12 cellular contexts compared by ENCODE assay signal in the genomic region with DNA sequence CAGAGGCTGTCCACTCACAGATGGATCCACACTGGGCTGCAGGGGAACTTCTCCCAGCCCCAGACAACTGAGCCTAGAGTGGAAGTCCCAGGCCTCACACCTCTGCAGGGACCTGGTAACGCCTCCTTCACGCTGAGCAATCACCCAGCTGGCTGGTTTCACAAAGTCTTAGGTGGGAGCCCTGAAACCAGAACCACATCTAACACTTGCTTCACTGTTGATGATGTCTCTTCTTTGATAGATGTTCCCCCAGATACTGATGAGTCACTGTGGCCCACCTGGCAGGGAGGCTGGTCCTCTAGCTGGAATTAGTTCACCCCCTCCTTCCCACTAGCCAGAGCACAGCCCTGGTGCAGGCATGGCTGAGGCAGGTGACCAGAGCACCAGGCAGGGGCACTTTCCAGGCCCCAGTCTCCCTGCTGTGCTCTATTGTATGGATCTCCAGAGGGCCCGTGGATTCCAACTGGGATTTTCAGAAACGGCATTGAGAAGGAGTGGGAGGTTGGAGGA. TPM values are rescaled to one million over a fixed set of nuclear protein-coding genes. Genes with fewer than 3 reads are reported as not detected.
DNase-seq lines count a peak whose midpoint lies in the region; ATAC-seq, FAIRE-seq and TF ChIP-seq lines count a peak whose summit lies in the region.
"Had no signal": no experiment of that assay in that cellular context is flagged by ENCODE, and none has a peak within 500 bp of the region (broad histone marks: within the 10 kb centered on the region; RNA-seq: fewer than 3 reads in every experiment).

No MANE protein-coding gene starts in this region.

- H3K4me3 ChIP-seq in HepG2 (replicated peaks in 1 of 3; ENCODE audit: insufficient read depth in 1 of 3, low read depth in 2 of 3, low read length in 3 of 3), result no peak overlapping the region
- H3K4me3 ChIP-seq in mucosa of descending colon, result no peak overlapping the region
- H3K4me3 ChIP-seq: GM23248, thyroid gland had no signal

- CTCF ChIA-PET in HepG2 (lab: Yijun Ruan, JAX; ENCODE audit: low intra/inter-chr PET ratio, low total read pairs), result no interaction called here

- H3K9me3 ChIP-seq in HepG2 (ENCODE audit: low read length) (no peaks in the 10 kb centered on the region), mucosa of descending colon (no peaks in the 10 kb centered on the region)
- H3K9me3 ChIP-seq: thyroid gland had no signal

- no peak for TF ChIP-seq EP300 in HepG2 (IDR thresholded peaks at IDR 0.05; ENCODE audit: low read depth in 2 of 2, low read length in 2 of 2)
- TF ChIP-seq EP300 in HepG2 (CRISPR knock-in tag; IDR thresholded peaks at IDR 0.05; ENCODE audit: borderline replicate concordance), result no peak

- FAIRE-seq in HepG2 (lab: Jason Lieb, UNC) (no peak), D721Med (lab: Jason Lieb, UNC) (no peak)

- intact Hi-C loops in HepG2 (cut with micrococcal nuclease; ENCODE audit: unreplicated experiment), result no loop called here
- intact Hi-C loops in mucosa of descending colon (cut with DNase I, micrococcal nuclease), result no loop called here

- BruUV-seq in HepG2 (replicated peaks; lab: Mats Ljungman, UMichigan), result no TSS peak

- 0 out of 5 replicates have a peak, but pooled peaks cover 0 to 6% of the 10 kb centered on the region in 2 experiments for H3K27me3 ChIP-seq in HepG2 (ENCODE audit: control insufficient read depth in 1 of 2, insufficient read depth in 2 of 2, low read length in 2 of 2)
- H3K27me3 ChIP-seq: thyroid gland had no signal

- ATAC-seq in GM18498 (IDR thresholded peaks at IDR 0.05; ENCODE audit: unreplicated experiment) (peak; percentile 92), GM21381 (IDR thresholded peaks at IDR 0.05; ENCODE audit: unreplicated experiment) (peak; percentile 89), HG03442 (IDR thresholded peaks at IDR 0.05; ENCODE audit: unreplicated experiment) (peak; percentile 89), HepG2 (no peak), HG02763 (IDR thresholded peaks at IDR 0.05; ENCODE audit: unreplicated experiment) (no peak), mucosa of descending colon (no peak)

- 0% methylated on average over 4 of the region's 4 CpGs for WGBS in HepG2 (ENCODE audit: low lambda C conversion rate)

- no peak for TF ChIP-seq CTCF in HepG2 (CRISPR knock-in tag; IDR thresholded peaks at IDR 0.05)
- TF ChIP-seq CTCF in mucosa of descending colon (IDR thresholded peaks at IDR 0.05), result no peak
- no peak for TF ChIP-seq CTCF in D721Med (IDR thresholded peaks at IDR 0.05; ENCODE audit: insufficient read depth, missing control alignments)

- H3K27ac ChIP-seq in HepG2 (ENCODE audit: extremely low read length, insufficient read depth, low read length), result no peak overlapping the region
- H3K27ac ChIP-seq: GM23248, RWPE1, thyroid gland had no signal

- no peak overlapping the region for H3K9ac ChIP-seq in HepG2 (ENCODE audit: insufficient read depth, low read depth, low read length)
- H3K9ac ChIP-seq: GM23248 had no signal

- H2AFZ ChIP-seq in HepG2 (ENCODE audit: low read length), result no peak overlapping the region
- H2AFZ ChIP-seq: GM23248 had no signal

- in situ Hi-C loops in HepG2 (cut with HindIII; ENCODE audit: extremely low pct_ligation_motif_present, low pct_unique_long_range_greater_than_20kb), result no loop called here

- DNase-seq in HepG2 (ENCODE audit: low spot score) (no peak), NCI-H510A (lab: John Stamatoyannopoulos, UW) (no peak), mucosa of descending colon (no peak), D721Med (ENCODE audit: insufficient read length, low spot score) (no peak)
- DNase-seq: GM23248, thyroid gland had no signal

- H3K4me1 ChIP-seq in HepG2 (ENCODE audit: insufficient read depth, low read length), result no peaks in the 10 kb centered on the region
- no peaks in the 10 kb centered on the region for H3K4me1 ChIP-seq in mucosa of descending colon (ENCODE audit: low read depth)
- H3K4me1 ChIP-seq: thyroid gland had no signal

- H3K4me2 ChIP-seq in HepG2 (ENCODE audit: low read depth, low read length), result no peak overlapping the region

- TF ChIP-seq POLR2A in HepG2 (IDR thresholded peaks at IDR 0.05; ENCODE audit: insufficient read depth in 1 of 2, low read depth in 2 of 2, low read length in 2 of 2), result no peak

- no peaks in the 10 kb centered on the region for H3K79me2 ChIP-seq in HepG2 (ENCODE audit: insufficient read depth, low read length)

- H4K20me1 ChIP-seq in HepG2 (ENCODE audit: insufficient read depth, low read length), result no peaks in the 10 kb centered on the region

- POLR2A ChIA-PET in HepG2 (lab: Yijun Ruan, JAX), result no interaction called here

- no peaks in the 10 kb centered on the region for H3K36me3 ChIP-seq in HepG2 (replicated peaks in 1 of 2; ENCODE audit: control insufficient read depth in 1 of 2, insufficient read depth in 2 of 2, low read length in 2 of 2)
- no peaks in the 10 kb centered on the region for H3K36me3 ChIP-seq in mucosa of descending colon (ENCODE audit: low read depth)
- H3K36me3 ChIP-seq: thyroid gland had no signal

- no peak for TF ChIP-seq RAD21 in HepG2 (CRISPR knock-in tag; IDR thresholded peaks at IDR 0.05)

TF ChIP-seq in HepG2, 621 proteins besides CTCF, POLR2A, EP300 and RAD21 (continues in another document):
- TF ChIP-seq RFX5 (IDR thresholded peaks at IDR 0.05; ENCODE audit: low read depth, low read length) (peak; percentile 57; the same call in 1 of the 2 replicates), NFE2L1 (CRISPR knock-in tag; IDR thresholded peaks at IDR 0.05; ENCODE audit: borderline replicate concordance) (no peak), NFE2L2 (IDR thresholded peaks at IDR 0.05; ENCODE audit: low read length) (peak; percentile 8; the same call in 1 of the 2 replicates), ARNT2 (CRISPR knock-in tag; IDR thresholded peaks at IDR 0.05; ENCODE audit: low read depth) (no peak), ZNF674 (CRISPR knock-in tag; IDR thresholded peaks at IDR 0.05; ENCODE audit: low read depth) (no peak), ATF7 (IDR thresholded peaks at IDR 0.05) (no peak), ATF7 (CRISPR knock-in tag; IDR thresholded peaks at IDR 0.05) (no peak)

RNA-seq across cellular contexts. Expression of gene MYL3, which starts 33.5 kb away (rescaled TPM):
- total RNA-seq in HepG2 (2016; rRNA removed; fragmentation: Illumina TruSeq; extraction: Trizol) (not detected in 2 replicates), mucosa of descending colon (1 to 10 TPM in 2 of 3 donors, under 1 TPM in 1; 0.32 to 3.1 (median 1.2) TPM)
- not detected in 2 replicates for total RNA-seq in HepG2 (2016; cell fraction: cytosol; rRNA removed; fragmentation: Illumina TruSeq; extraction: Trizol; ENCODE audit: low read depth)
- total RNA-seq in HepG2 (2016; cell fraction: insoluble cytoplasmic fraction; rRNA removed; fragmentation: Illumina TruSeq; extraction: Trizol), result not detected in 2 replicates
- not detected in 2 replicates for total RNA-seq in HepG2 (2016; cell fraction: membrane; rRNA removed; fragmentation: Illumina TruSeq; extraction: Trizol)
- not detected in 2 replicates for total RNA-seq in HepG2 (2016; cell fraction: nucleus; rRNA removed; fragmentation: Illumina TruSeq; extraction: Trizol)
- polyA plus RNA-seq in HepG2 (2011; rRNA removed), result 0.13 TPM in 1 of 2 replicates, not detected in the other
- polyA plus RNA-seq in HepG2 (2011; cell fraction: cytosol; rRNA removed), result 0.06 TPM in 1 of 2 replicates, not detected in the other
- polyA plus RNA-seq in HepG2 (2011; cell fraction: nucleus; rRNA removed), result not detected in 2 replicates
- not detected in 2 replicates for polyA plus RNA-seq in HepG2 (2012)
- not detected in 2 replicates for polyA plus RNA-seq in HepG2 (2016; cell fraction: cytosol; fragmentation: Illumina TruSeq; extraction: Trizol; ENCODE audit: low read depth)
- not detected in 2 replicates for polyA plus RNA-seq in HepG2 (2016; cell fraction: insoluble cytoplasmic fraction; fragmentation: Illumina TruSeq; extraction: Trizol; ENCODE audit: low read depth)
- polyA plus RNA-seq in HepG2 (2016; cell fraction: membrane; fragmentation: Illumina TruSeq; extraction: Trizol; ENCODE audit: low read depth), result not detected in 2 replicates
- polyA plus RNA-seq in HepG2 (2016; cell fraction: nucleus; fragmentation: Illumina TruSeq; extraction: Trizol; ENCODE audit: insufficient read depth, low read depth), result not detected in 2 replicates
- polyA minus RNA-seq in HepG2 (2011; rRNA and poly(A)+ RNA removed; ENCODE audit: low replicate concordance), result 0.16 TPM in 1 of 2 replicates, not detected in the other
- polyA minus RNA-seq in HepG2 (2011; cell fraction: cytosol; rRNA and poly(A)+ RNA removed), result not detected in 2 replicates
- polyA minus RNA-seq in HepG2 (2011; cell fraction: nucleus; rRNA and poly(A)+ RNA removed), result not detected in 2 replicates
- total RNA-seq: activated T-helper 1 cell treated with anti-CD3 and anti-CD28 coated beads, Interleukin-12 subunit alpha, Interleukin-12 subunit beta, Interleukin-2, Interleukin-4 antibody, amounts not matched to agents 30 ng/mL and 10 ng/mL and 1 ng/mL, durations not matched to agents 14 hours and 24 hours and 36 hours; GM23248 had no signal
- polyA plus RNA-seq: GM23248 had no signal

RNA-seq across cellular contexts. Expression of gene PTH1R, which starts 47.8 kb away (rescaled TPM):
- total RNA-seq in HepG2 (2016; rRNA removed; fragmentation: Illumina TruSeq; extraction: Trizol), result not detected in 2 replicates
- not detected in 2 replicates for total RNA-seq in HepG2 (2016; cell fraction: cytosol; rRNA removed; fragmentation: Illumina TruSeq; extraction: Trizol; ENCODE audit: low read depth)
- not detected in 2 replicates for total RNA-seq in HepG2 (2016; cell fraction: insoluble cytoplasmic fraction; rRNA removed; fragmentation: Illumina TruSeq; extraction: Trizol)
- total RNA-seq in HepG2 (2016; cell fraction: membrane; rRNA removed; fragmentation: Illumina TruSeq; extraction: Trizol), result not detected in 2 replicates
- total RNA-seq in HepG2 (2016; cell fraction: nucleus; rRNA removed; fragmentation: Illumina TruSeq; extraction: Trizol), result not detected in 2 replicates
- not detected in 2 replicates for polyA plus RNA-seq in HepG2 (2011; rRNA removed)
- polyA plus RNA-seq in HepG2 (2011; cell fraction: cytosol; rRNA removed), result not detected in 2 replicates
- polyA plus RNA-seq in HepG2 (2011; cell fraction: nucleus; rRNA removed), result 0.10 TPM in 1 of 2 replicates, not detected in the other
- not detected in 2 replicates for polyA plus RNA-seq in HepG2 (2012)
- polyA plus RNA-seq in HepG2 (2016; cell fraction: cytosol; fragmentation: Illumina TruSeq; extraction: Trizol; ENCODE audit: low read depth), result not detected in 2 replicates
- polyA plus RNA-seq in HepG2 (2016; cell fraction: insoluble cytoplasmic fraction; fragmentation: Illumina TruSeq; extraction: Trizol; ENCODE audit: low read depth), result not detected in 2 replicates
- not detected in 2 replicates for polyA plus RNA-seq in HepG2 (2016; cell fraction: membrane; fragmentation: Illumina TruSeq; extraction: Trizol; ENCODE audit: low read depth)
- polyA plus RNA-seq in HepG2 (2016; cell fraction: nucleus; fragmentation: Illumina TruSeq; extraction: Trizol; ENCODE audit: insufficient read depth, low read depth), result not detected in 2 replicates
- not detected in 2 replicates for polyA minus RNA-seq in HepG2 (2011; rRNA and poly(A)+ RNA removed; ENCODE audit: low replicate concordance)
- not detected in 2 replicates for polyA minus RNA-seq in HepG2 (2011; cell fraction: cytosol; rRNA and poly(A)+ RNA removed)
- polyA minus RNA-seq in HepG2 (2011; cell fraction: nucleus; rRNA and poly(A)+ RNA removed), result not detected in 2 replicates
- total RNA-seq in mucosa of descending colon, result 1 to 10 TPM in 2 of 3 donors, under 1 TPM in 1; 0.87 to 4.6 (median 1.9) TPM
- total RNA-seq: activated T-helper 1 cell treated with anti-CD3 and anti-CD28 coated beads, Interleukin-12 subunit alpha, Interleukin-12 subunit beta, Interleukin-2, Interleukin-4 antibody, amounts not matched to agents 30 ng/mL and 10 ng/mL and 1 ng/mL, durations not matched to agents 14 hours and 24 hours and 36 hours had no signal

Comparison
In these comparisons a context has a peak if more than half of its experiments do, and no peak if none do; other contexts are left out.
1. ATAC-seq: peak in GM18498 (single experiment), GM21381 (single experiment) and HG03442 (single experiment); none in HepG2 (single experiment), HG02763 (single experiment) and mucosa of descending colon (single experiment).